Comparison of ENCODE assay signal across 1 cellular context in the genomic region with DNA sequence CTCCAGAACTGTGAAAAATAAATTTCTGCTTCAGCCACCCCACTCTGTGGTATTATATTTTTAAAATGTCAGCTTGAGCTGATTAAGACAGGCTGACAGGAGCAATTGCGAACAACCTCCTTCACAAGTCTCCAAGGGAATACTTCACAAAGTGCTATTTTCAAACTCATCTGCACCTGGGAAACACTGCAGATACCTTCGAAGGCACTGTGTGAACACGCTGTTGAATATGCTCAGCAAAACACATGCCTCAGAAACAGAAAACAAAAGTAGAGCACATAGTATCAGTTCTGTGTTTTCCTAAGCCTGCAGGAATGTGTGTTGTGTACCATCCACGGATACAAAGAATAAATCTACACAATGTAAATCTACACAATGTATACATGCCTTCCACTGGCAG.
TF ChIP-seq lines count a peak whose summit lies in the region.

No MANE protein-coding gene starts in this region.

TF ChIP-seq in neural cell, 6 proteins besides CTCF, POLR2A, EP300 and RAD21 (continued from another document):
- TF ChIP-seq, protein P1, sequence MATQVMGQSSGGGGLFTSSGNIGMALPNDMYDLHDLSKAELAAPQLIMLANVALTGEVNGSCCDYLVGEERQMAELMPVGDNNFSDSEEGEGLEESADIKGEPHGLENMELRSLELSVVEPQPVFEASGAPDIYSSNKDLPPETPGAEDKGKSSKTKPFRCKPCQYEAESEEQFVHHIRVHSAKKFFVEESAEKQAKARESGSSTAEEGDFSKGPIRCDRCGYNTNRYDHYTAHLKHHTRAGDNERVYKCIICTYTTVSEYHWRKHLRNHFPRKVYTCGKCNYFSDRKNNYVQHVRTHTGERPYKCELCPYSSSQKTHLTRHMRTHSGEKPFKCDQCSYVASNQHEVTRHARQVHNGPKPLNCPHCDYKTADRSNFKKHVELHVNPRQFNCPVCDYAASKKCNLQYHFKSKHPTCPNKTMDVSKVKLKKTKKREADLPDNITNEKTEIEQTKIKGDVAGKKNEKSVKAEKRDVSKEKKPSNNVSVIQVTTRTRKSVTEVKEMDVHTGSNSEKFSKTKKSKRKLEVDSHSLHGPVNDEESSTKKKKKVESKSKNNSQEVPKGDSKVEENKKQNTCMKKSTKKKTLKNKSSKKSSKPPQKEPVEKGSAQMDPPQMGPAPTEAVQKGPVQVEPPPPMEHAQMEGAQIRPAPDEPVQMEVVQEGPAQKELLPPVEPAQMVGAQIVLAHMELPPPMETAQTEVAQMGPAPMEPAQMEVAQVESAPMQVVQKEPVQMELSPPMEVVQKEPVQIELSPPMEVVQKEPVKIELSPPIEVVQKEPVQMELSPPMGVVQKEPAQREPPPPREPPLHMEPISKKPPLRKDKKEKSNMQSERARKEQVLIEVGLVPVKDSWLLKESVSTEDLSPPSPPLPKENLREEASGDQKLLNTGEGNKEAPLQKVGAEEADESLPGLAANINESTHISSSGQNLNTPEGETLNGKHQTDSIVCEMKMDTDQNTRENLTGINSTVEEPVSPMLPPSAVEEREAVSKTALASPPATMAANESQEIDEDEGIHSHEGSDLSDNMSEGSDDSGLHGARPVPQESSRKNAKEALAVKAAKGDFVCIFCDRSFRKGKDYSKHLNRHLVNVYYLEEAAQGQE (IDR thresholded peaks at IDR 0.05; ENCODE audit: borderline replicate concordance) = peak; percentile 60
- no peak for TF ChIP-seq EZH2 (IDR thresholded peaks at IDR 0.05; ENCODE audit: borderline replicate concordance, insufficient read depth, low read length, poor library complexity, severe bottlenecking)
- peak; percentile 65 for TF ChIP-seq MXI1 (conservative IDR thresholded peaks at IDR 0.05; ENCODE audit: poor library complexity, severe bottlenecking)
- no peak for TF ChIP-seq SMC3 (conservative IDR thresholded peaks at IDR 0.05; ENCODE audit: poor library complexity)
